Comparison of ENCODE assay signal across 8 cellular contexts in the genomic region with DNA sequence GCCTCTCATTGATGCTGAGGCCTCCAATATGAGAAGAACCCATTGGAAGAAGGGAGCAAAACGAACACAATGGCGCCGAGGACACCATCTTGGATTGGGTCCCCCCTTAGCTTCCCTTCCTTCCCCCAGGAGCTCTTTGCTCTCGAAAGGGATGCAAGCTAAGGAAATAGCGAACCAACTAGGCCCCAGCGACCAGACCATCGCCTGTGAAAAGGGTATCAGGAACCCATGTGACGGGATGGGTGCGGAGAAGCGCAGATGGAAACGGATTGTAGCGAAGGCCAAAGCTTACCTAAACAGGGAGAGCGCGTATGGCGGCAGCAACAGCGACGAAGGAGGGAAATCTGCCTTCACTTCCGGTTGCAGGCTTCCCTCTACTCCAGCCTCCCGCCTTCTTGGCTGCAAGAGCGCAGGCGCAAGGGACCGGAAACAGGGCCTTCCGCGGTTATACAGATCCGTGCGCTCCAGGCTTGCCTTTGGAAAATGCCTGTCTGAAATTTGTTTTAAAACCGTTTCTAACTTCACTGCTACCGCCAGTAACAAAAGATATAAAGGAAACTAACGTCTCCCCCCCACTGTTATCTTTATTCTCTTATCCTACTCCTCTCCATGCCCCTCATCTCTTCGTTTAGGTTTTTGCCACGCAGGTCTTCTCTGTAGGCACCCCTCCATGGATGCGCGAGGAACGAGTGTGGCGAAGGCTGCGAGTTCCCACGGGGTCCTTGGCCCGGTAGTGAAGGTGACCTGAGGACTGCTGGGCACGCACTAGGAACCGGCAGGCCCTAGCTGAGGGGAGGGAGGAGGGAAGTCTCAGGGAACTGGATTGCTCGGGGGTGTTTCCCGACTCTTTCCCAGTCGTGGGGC. TPM values are rescaled to one million over a fixed set of nuclear protein-coding genes. Genes with fewer than 3 reads are reported as not detected.
DNase-seq lines count a peak whose midpoint lies in the region; ATAC-seq, FAIRE-seq and TF ChIP-seq lines count a peak whose summit lies in the region.

A gene (minus strand): TSS at position 346 of the 864 bp plus-strand sequence. CDS start 1,471 bp downstream, outside the sequence.

- TF ChIP-seq CTCF in Calu3 (IDR thresholded peaks at IDR 0.05; ENCODE audit: unreplicated experiment) (peak; percentile 7), endothelial cell of umbilical vein (IDR thresholded peaks at IDR 0.05; ENCODE audit: extremely low read depth in 1 of 2, insufficient read depth in 1 of 2, low read depth in 1 of 2, low read length in 2 of 2) (no peak)

- DNase-seq in Calu3 (peak; percentile 98), HuH-7.5 (ENCODE audit: low spot score) (peak; percentile 69), OCI-M1 (lab: John Stamatoyannopoulos, UW) (peak; percentile 99), activated T-cell treated with anti-CD3 and anti-CD28 coated beads for 1 hour (ENCODE audit: low read depth) (peak; percentile 90), endothelial cell of umbilical vein (ENCODE audit: low read depth, low spot score) (peak; percentile 97), middle frontal gyrus (ENCODE audit: extremely low spot score, low spot score) (peak; percentile 98)
- DNase-seq in stimulated activated CD8-positive, alpha-beta memory T cell treated with anti-CD3 and anti-CD28 coated beads, Interleukin-2, amount 100 ng/mL, for 1 hour (ENCODE audit: low read depth in 2 of 2) = peak; percentile 84 to 91

- ATAC-seq in GM21515 (IDR thresholded peaks at IDR 0.05; ENCODE audit: unreplicated experiment) = peak; percentile 50

- peak; percentile 95 for FAIRE-seq in endothelial cell of umbilical vein (lab: Jason Lieb, UNC)

- H4K20me1 ChIP-seq in endothelial cell of umbilical vein (replicated peaks; ENCODE audit: control insufficient read depth, extremely low read depth, insufficient read depth, low read length) = peaks cover 7% of the 10 kb centered on the region

- peak within 1 kb of the TSS; percentile 70 for H3K4me3 Mint-ChIP-seq in Calu3 (ENCODE audit: low read depth, unreplicated experiment)

- peaks cover 12 to 24% of the 10 kb centered on the region in 2 experiments for H3K36me3 ChIP-seq in endothelial cell of umbilical vein (ENCODE audit: control insufficient read depth in 2 of 2, extremely low read depth in 1 of 2, insufficient read depth in 2 of 2, low read length in 2 of 2)

- H3K4me1 Mint-ChIP-seq in Calu3 (ENCODE audit: low read depth, unreplicated experiment) = peaks cover 36% of the 10 kb centered on the region

- no peaks in the 10 kb centered on the region for H3K9me3 Mint-ChIP-seq in Calu3 (ENCODE audit: low read depth, unreplicated experiment)

- H3K4me1 ChIP-seq in endothelial cell of umbilical vein (ENCODE audit: control insufficient read depth, extremely low read depth, insufficient read depth, low read length) = peaks cover 28% of the 10 kb centered on the region

- H3K27me3 ChIP-seq in endothelial cell of umbilical vein (ENCODE audit: control insufficient read depth in 2 of 2, insufficient read depth in 2 of 2, low read length in 2 of 2) = no peaks in the 10 kb centered on the region

- H3K27me3 Mint-ChIP-seq in Calu3 (ENCODE audit: unreplicated experiment) = no peaks in the 10 kb centered on the region

- H3K36me3 Mint-ChIP-seq in Calu3 (ENCODE audit: insufficient read depth, unreplicated experiment) = peaks cover 65% of the 10 kb centered on the region

- H3K4me3 ChIP-seq in endothelial cell of umbilical vein (replicated peaks in 1 of 3; ENCODE audit: insufficient read depth in 1 of 3, low read depth in 1 of 3, low read length in 3 of 3) = peak within 1 kb of the TSS; percentile 59 to 95 (median 80)

- peak; percentile 96 for TF ChIP-seq POLR2A in endothelial cell of umbilical vein (IDR thresholded peaks at IDR 0.05; ENCODE audit: low read depth, low read length)

- peak within 1 kb of the TSS; percentile 26 for H2AFZ ChIP-seq in endothelial cell of umbilical vein (ENCODE audit: low read depth, low read length)

- H3K9ac ChIP-seq in endothelial cell of umbilical vein (replicated peaks; ENCODE audit: extremely low read depth, insufficient read depth, low read length) = peak within 1 kb of the TSS; percentile 98

- peak within 1 kb of the TSS; percentile 85 for H3K27ac ChIP-seq in endothelial cell of umbilical vein (ENCODE audit: insufficient read depth, low read depth, low read length)

- BruUV-seq in Calu3 (replicated peaks; lab: Mats Ljungman, UMichigan) (no TSS peak), endothelial cell of umbilical vein (replicated peaks; lab: Mats Ljungman, UMichigan) (no TSS peak)

- dilution Hi-C loops in endothelial cell of umbilical vein (cut with MboI; ENCODE audit: extremely low pct_ligation_motif_present, low sequenced_read_pairs) = no loop called here

- intact Hi-C loops in Calu3 (cut with micrococcal nuclease; ENCODE audit: unreplicated experiment) (loop anchor here (1.0 kb wide), 1 partner anchor 49 kb away; no protein-coding TSS in a partner anchor), endothelial cell of umbilical vein (cut with micrococcal nuclease) (loop anchor here (1.0 to 10.0 kb wide), 4 partner anchors 16 to 193 kb away; a partner anchor contains a TSS)

- no peaks in the 10 kb centered on the region for H3K9me3 ChIP-seq in endothelial cell of umbilical vein (replicated peaks; ENCODE audit: control insufficient read depth, insufficient read depth, low read length)

- H3K9me1 ChIP-seq in endothelial cell of umbilical vein (replicated peaks; ENCODE audit: control insufficient read depth, extremely low read depth, insufficient read depth, low read length) = no peaks in the 10 kb centered on the region

- POLR2A ChIA-PET in endothelial cell of umbilical vein (lab: Charles Lee) = interaction anchor here (0.8 to 1.3 kb wide), 8 partner anchors 9 to 1430 kb away, joined by 3 to 6 read pairs (median 4); a partner anchor contains a TSS

- CTCF ChIA-PET in Calu3 (lab: Charles Lee) = interaction anchor here (1.0 to 3.3 kb wide), 12 partner anchors 13 to 196 kb away, joined by 3 to 16 read pairs (median 7); a partner anchor contains a TSS
- CTCF ChIA-PET in endothelial cell of umbilical vein (lab: Charles Lee) = interaction anchor here (0.8 to 31.0 kb wide), 10 partner anchors 9 to 345 kb away, joined by 3 to 1517 read pairs (median 4); a partner anchor contains a TSS

- H3K79me2 ChIP-seq in endothelial cell of umbilical vein (ENCODE audit: control insufficient read depth, insufficient read depth, low read length) = peaks cover 46% of the 10 kb centered on the region

- H3K27ac Mint-ChIP-seq in Calu3 (ENCODE audit: unreplicated experiment) = peak within 1 kb of the TSS; percentile 88

- H3K4me2 ChIP-seq in endothelial cell of umbilical vein (ENCODE audit: insufficient read depth, low read length) = peak within 1 kb of the TSS; percentile 92

TF ChIP-seq in endothelial cell of umbilical vein, 7 proteins besides CTCF, POLR2A, EP300 and RAD21:
- TF ChIP-seq EZH2 (IDR thresholded peaks at IDR 0.05; ENCODE audit: borderline replicate concordance, low read depth, low read length, severe bottlenecking) (no peak), GATA2 (IDR thresholded peaks at IDR 0.05; ENCODE audit: insufficient read depth, insufficient read length, low read depth, low read length) (no peak), MYC (IDR thresholded peaks at IDR 0.05; ENCODE audit: low read depth, low read length) (peak; percentile 41), POLR2AphosphoS5 (IDR thresholded peaks at IDR 0.05; ENCODE audit: insufficient read depth, low read depth, low read length) (peak; percentile 91), FOS (IDR thresholded peaks at IDR 0.05; ENCODE audit: borderline replicate concordance, insufficient read depth, low read length) (no peak)
- TF ChIP-seq, protein P1, sequence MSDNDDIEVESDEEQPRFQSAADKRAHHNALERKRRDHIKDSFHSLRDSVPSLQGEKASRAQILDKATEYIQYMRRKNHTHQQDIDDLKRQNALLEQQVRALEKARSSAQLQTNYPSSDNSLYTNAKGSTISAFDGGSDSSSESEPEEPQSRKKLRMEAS (IDR thresholded peaks at IDR 0.05; ENCODE audit: insufficient read depth, insufficient read length) = peak; percentile 15
TF ChIP-seq in endothelial cell of umbilical vein: peak in this region for 3.

RNA-seq across cellular contexts. Expression of the gene that starts here (rescaled TPM):
- total RNA-seq in Calu3 (2022) = 631 and 646 TPM in 2 replicates
- 453 and 481 TPM in 2 replicates for total RNA-seq in endothelial cell of umbilical vein
- 722 and 766 TPM in 2 replicates for polyA plus RNA-seq in endothelial cell of umbilical vein
- 462 and 465 TPM in 2 replicates for polyA plus RNA-seq in endothelial cell of umbilical vein (2011; cell fraction: cytosol; rRNA removed)
- polyA plus RNA-seq in endothelial cell of umbilical vein (2011; cell fraction: nucleus; rRNA removed) = 1,430 and 1,543 TPM in 2 replicates
- 283 and 357 TPM in 2 replicates for polyA plus RNA-seq in endothelial cell of umbilical vein (2012)
- polyA minus RNA-seq in endothelial cell of umbilical vein = 941 and 1,099 TPM in 2 replicates
- polyA minus RNA-seq in endothelial cell of umbilical vein (2011; cell fraction: cytosol; rRNA and poly(A)+ RNA removed) = 284 TPM
- 394 and 502 TPM in 2 replicates for polyA minus RNA-seq in endothelial cell of umbilical vein (2011; cell fraction: nucleus; rRNA and poly(A)+ RNA removed)

Comparison
In these comparisons a context has a peak if more than half of its experiments do, and no peak if none do; other contexts are left out.
1. Peak in every context shown above with its lines: DNase-seq, ATAC-seq, H3K4me3 ChIP-seq and H3K27ac ChIP-seq.